In the genomic region with DNA sequence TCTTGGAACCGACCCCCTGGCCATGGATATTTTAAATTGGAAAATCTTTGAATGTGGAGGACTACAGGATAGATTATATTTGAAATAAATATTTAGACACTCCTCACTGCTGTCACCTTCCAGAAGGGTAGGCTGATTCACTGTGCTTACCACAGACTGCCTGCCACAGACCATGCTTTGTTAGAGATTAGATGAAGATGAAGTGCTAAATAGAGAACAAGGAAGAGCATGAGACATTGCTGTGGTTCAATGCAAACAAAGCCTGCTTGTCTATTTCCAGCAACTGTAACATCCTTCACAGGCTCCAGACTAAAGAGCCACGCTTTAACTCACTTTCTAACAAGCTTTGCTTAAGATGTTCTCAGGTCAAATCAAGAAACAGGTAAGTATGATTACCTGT, we compare ENCODE assay signal across 14 cellular contexts.
A peak's percentile ranks its signal among the peaks of the same experiment; 100 is the strongest.
DNase-seq lines count a peak whose midpoint lies in the region; ATAC-seq, FAIRE-seq and TF ChIP-seq lines count a peak whose summit lies in the region.
"Had no signal": no experiment of that assay in that cellular context is flagged by ENCODE, and none has a peak within 500 bp of the region (broad histone marks: within the 10 kb centered on the region; RNA-seq: fewer than 3 reads in every experiment).

No MANE protein-coding gene starts in this region.

- peak overlapping the region; percentile 85 for H2AFZ ChIP-seq in mammary epithelial cell (ENCODE audit: low read depth, low read length)
- H2AFZ ChIP-seq in PC-3 (ENCODE audit: low read length) = no peak overlapping the region

- BruUV-seq in mammary epithelial cell (replicated peaks; lab: Mats Ljungman, UMichigan) = no TSS peak
- BruUV-seq in PC-3 (replicated peaks; lab: Mats Ljungman, UMichigan) = no TSS peak

- no peaks in the 10 kb centered on the region for H3F3A ChIP-seq in PC-3 (ENCODE audit: low read length, unreplicated experiment)

- peak overlapping the region; percentile 35 for H3K4me2 ChIP-seq in mammary epithelial cell (ENCODE audit: insufficient read depth, low read depth, low read length)
- no peak overlapping the region for H3K4me2 ChIP-seq in PC-3 (ENCODE audit: low read length)

- DNase-seq in mammary epithelial cell = peak; percentile 85
- DNase-seq in breast epithelium (ENCODE audit: low spot score in 2 of 2) = no peak
- DNase-seq in PC-3 = peak; percentile 51
- DNase-seq in fibroblast of mammary gland (ENCODE audit: low read depth) = peak; percentile 31
- peak; percentile 63 for DNase-seq in urothelium cell line (ENCODE audit: low spot score)
- no peak for DNase-seq in stimulated activated CD4-positive, alpha-beta T cell treated with anti-CD3 and anti-CD28 coated beads, Interleukin-2, amount 100 ng/mL, for 24 hours
- DNase-seq in SW480 (ENCODE audit: low spot score) = no peak
- DNase-seq: activated B cell treated with CpG ODN at 0.5 μM for 24 hours, EL, NCI-H1092 treated with DMSO at 0.1 percent for 48 hours, retina had no signal

- H3K4me3 ChIP-seq in mammary epithelial cell (replicated peaks in 1 of 3; ENCODE audit: insufficient read depth in 1 of 3, low read depth in 2 of 3, low read length in 3 of 3) (no peak overlapping the region), breast epithelium (no peak overlapping the region), PC-3 (ENCODE audit: low read length) (no peak overlapping the region), fibroblast of mammary gland (ENCODE audit: control insufficient read depth, low read depth, low read length) (no peak overlapping the region)
- H3K4me3 ChIP-seq: HAP-1 had no signal

- no peaks in the 10 kb centered on the region for H3K27me3 ChIP-seq in mammary epithelial cell (ENCODE audit: insufficient read depth, low read length)
- H3K27me3 ChIP-seq in breast epithelium = no peaks in the 10 kb centered on the region
- no peaks in the 10 kb centered on the region for H3K27me3 ChIP-seq in PC-3 (ENCODE audit: low read length)

- intact Hi-C loops in mammary epithelial cell (cut with micrococcal nuclease) = no loop called here
- intact Hi-C loops in breast epithelium (cut with DNase I; ENCODE audit: low total_unique reads) = no loop called here
- intact Hi-C loops in PC-3 (cut with micrococcal nuclease) = no loop called here

- H3K9ac ChIP-seq in mammary epithelial cell (ENCODE audit: insufficient read depth, low read length) (peak overlapping the region; percentile 22), PC-3 (ENCODE audit: low read length) (no peak overlapping the region)

- peak; percentile 71 for FAIRE-seq in urothelium cell line (lab: Jason Lieb, UNC)
- FAIRE-seq: A204.1 had no signal

- H3K79me2 ChIP-seq in mammary epithelial cell (ENCODE audit: insufficient read depth, low read length) (no peaks in the 10 kb centered on the region), PC-3 (ENCODE audit: low read length) (no peaks in the 10 kb centered on the region)

- WGBS in mammary epithelial cell (ENCODE audit: low coverage, missing lambda C conversion rate) = 31% methylated on average over 2 of the region's 2 CpGs

- H3K9me2 ChIP-seq in PC-3 (replicated peaks; ENCODE audit: low read length) = no peaks in the 10 kb centered on the region

- peaks cover 3% of the 10 kb centered on the region for H3K9me3 ChIP-seq in mammary epithelial cell (replicated peaks; ENCODE audit: insufficient read depth, low read length)
- H3K9me3 ChIP-seq in breast epithelium = no peaks in the 10 kb centered on the region
- no peaks in the 10 kb centered on the region for H3K9me3 ChIP-seq in PC-3 (ENCODE audit: low read length)

- H4K20me1 ChIP-seq in mammary epithelial cell (ENCODE audit: insufficient read depth, low read length) (no peaks in the 10 kb centered on the region), PC-3 (ENCODE audit: low read length) (no peaks in the 10 kb centered on the region)

- CTCF ChIA-PET in mammary epithelial cell (lab: Charles Lee; ENCODE audit: low non-redundant PET) = no interaction called here
- CTCF ChIA-PET in PC-3 (lab: Charles Lee) = no interaction called here

- ATAC-seq in PC-3 (peak; percentile 53; the same call in 1 of the 2 replicates), GM18520 (IDR thresholded peaks at IDR 0.05; ENCODE audit: unreplicated experiment) (no peak)

- POLR2A ChIA-PET in PC-3 (lab: Charles Lee; ENCODE audit: unreplicated experiment) = no interaction called here

- H3K27ac ChIP-seq in mammary epithelial cell (ENCODE audit: insufficient read depth, low read depth, low read length) (peak overlapping the region; percentile 30), breast epithelium (peak overlapping the region in 1 of 2 donors; percentile 9), PC-3 (ENCODE audit: low read length) (no peak overlapping the region)

- in situ Hi-C loops in mammary epithelial cell (cut with MboI; ENCODE audit: low sequenced_read_pairs in 2 of 2) = no loop called here

- dilution Hi-C loops in mammary epithelial cell (cut with HindIII; ENCODE audit: low sequenced_read_pairs) = no loop called here

- TF ChIP-seq CTCF in mammary epithelial cell (conservative IDR thresholded peaks at IDR 0.05 in 1 of 2, IDR thresholded peaks at IDR 0.05 in 1 of 2; ENCODE audit: extremely low read depth in 1 of 2, insufficient read depth in 1 of 2, low read depth in 1 of 2, low read length in 2 of 2) (no peak), breast epithelium (IDR thresholded peaks at IDR 0.05) (no peak), PC-3 (conservative IDR thresholded peaks at IDR 0.05; ENCODE audit: low read depth, low read length) (no peak), fibroblast of mammary gland (conservative IDR thresholded peaks at IDR 0.05; ENCODE audit: control insufficient read depth, insufficient read depth, low read depth, low read length) (no peak)

- TF ChIP-seq POLR2A in breast epithelium (IDR thresholded peaks at IDR 0.05) = no peak

- no peaks in the 10 kb centered on the region for H3K36me3 ChIP-seq in mammary epithelial cell (ENCODE audit: insufficient read depth, low read length)
- no peaks in the 10 kb centered on the region for H3K36me3 ChIP-seq in breast epithelium
- no peaks in the 10 kb centered on the region for H3K36me3 ChIP-seq in PC-3 (ENCODE audit: low read depth, low read length)
- H3K36me3 ChIP-seq: HAP-1 had no signal

- H3K4me1 ChIP-seq in mammary epithelial cell (ENCODE audit: insufficient read depth, low read length) = peaks cover 13% of the 10 kb centered on the region
- H3K4me1 ChIP-seq in breast epithelium = no peaks in the 10 kb centered on the region
- H3K4me1 ChIP-seq in PC-3 (ENCODE audit: insufficient read depth, low read length) = peaks cover 4% of the 10 kb centered on the region; the same call in 1 of the 2 replicates

Comparison
In these comparisons a context has a peak if more than half of its experiments do, and no peak if none do; other contexts are left out.
1. DNase-seq: peak in mammary epithelial cell (single experiment), PC-3 (single experiment), fibroblast of mammary gland (single experiment) and urothelium cell line (single experiment); none in breast epithelium (0 of 2), stimulated activated CD4-positive, alpha-beta T cell treated with anti-CD3 and anti-CD28 coated beads, Interleukin-2, amount 100 ng/mL, for 24 hours (0 of 2) and SW480 (single experiment).